Comparison of ENCODE assay signal across 2 cellular contexts in genomic region chr6:7544597-7544996, GRCh38.
TF ChIP-seq lines count a peak whose summit lies in the region.

No MANE protein-coding gene starts in this region.

TF ChIP-seq in A549, 52 proteins besides CTCF, POLR2A, EP300 and RAD21:
- no peak for TF ChIP-seq MAFK (IDR thresholded peaks at IDR 0.05; ENCODE audit: partially characterized antibody)
- no peak for TF ChIP-seq EHMT2 (IDR thresholded peaks at IDR 0.05; ENCODE audit: low read depth)

TF ChIP-seq in H1, 55 proteins besides CTCF, POLR2A, EP300 and RAD21:
- no peak for TF ChIP-seq TEAD4 (IDR thresholded peaks at IDR 0.05; ENCODE audit: low read depth, low read length)
- TF ChIP-seq NRF1 (IDR thresholded peaks at IDR 0.05; ENCODE audit: low read depth, low read length) = no peak
- no peak for TF ChIP-seq CBX5 (IDR thresholded peaks at IDR 0.05; ENCODE audit: low read depth, low read length)
- no peak for TF ChIP-seq POU5F1 (IDR thresholded peaks at IDR 0.05; ENCODE audit: low read depth, low read length)
- no peak for TF ChIP-seq EGR1 (IDR thresholded peaks at IDR 0.05; ENCODE audit: borderline replicate concordance, low read depth, low read length)
- no peak for TF ChIP-seq TAF1 (IDR thresholded peaks at IDR 0.05; ENCODE audit: low read depth, low read length)
- no peak for TF ChIP-seq JUN (IDR thresholded peaks at IDR 0.05; ENCODE audit: low read depth, low read length)
- no peak for TF ChIP-seq ZNF274 (IDR thresholded peaks at IDR 0.05; ENCODE audit: borderline replicate concordance, extremely low read depth, low read length)
- no peak for TF ChIP-seq KDM5A (IDR thresholded peaks at IDR 0.05; ENCODE audit: low read length)
- no peak for TF ChIP-seq KDM1A (IDR thresholded peaks at IDR 0.05; ENCODE audit: borderline replicate concordance, low read length)
